Comparison of ENCODE assay signal across 1 cellular context in the genomic region with DNA sequence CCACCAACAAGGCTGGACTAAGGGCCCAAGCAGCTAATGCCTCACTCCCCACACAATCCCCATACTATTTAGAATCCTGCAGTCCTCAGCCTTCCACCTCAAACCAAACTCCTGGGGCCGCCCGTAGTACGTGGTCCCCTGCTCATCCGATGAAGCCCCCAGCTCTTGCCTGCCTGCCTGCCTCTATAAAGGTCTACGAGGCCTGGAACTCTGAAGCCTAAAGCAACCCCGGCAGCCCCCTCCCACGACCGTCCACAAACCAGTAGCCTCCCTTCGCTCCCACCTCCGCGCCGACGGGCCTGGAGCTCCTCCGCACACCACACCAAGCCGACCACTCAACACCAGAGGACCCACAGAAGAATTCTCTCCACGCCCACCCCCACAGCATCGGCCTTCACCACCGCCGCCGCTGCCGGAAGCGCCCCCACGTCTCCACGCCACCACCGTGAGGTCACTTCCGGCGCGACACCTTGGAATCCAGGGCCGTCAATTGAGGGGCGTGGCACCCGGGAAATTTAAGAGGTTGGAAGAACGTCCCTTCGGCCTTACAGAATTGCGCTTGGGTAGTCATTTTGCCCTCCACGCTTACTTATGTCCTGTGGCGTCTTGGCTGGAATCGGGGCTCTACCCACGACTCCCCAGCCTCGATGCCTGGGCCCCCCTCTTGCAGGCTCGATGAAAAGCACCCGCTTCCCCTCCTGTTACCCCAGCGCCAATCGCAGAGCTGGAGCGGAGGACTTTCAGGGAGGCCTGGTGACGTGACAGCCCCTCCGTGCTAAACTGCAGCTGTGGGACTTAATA.
A peak's percentile ranks its signal among the peaks of the same experiment; 100 is the strongest.
TF ChIP-seq lines count a peak whose summit lies in the region.

A gene with protein sequence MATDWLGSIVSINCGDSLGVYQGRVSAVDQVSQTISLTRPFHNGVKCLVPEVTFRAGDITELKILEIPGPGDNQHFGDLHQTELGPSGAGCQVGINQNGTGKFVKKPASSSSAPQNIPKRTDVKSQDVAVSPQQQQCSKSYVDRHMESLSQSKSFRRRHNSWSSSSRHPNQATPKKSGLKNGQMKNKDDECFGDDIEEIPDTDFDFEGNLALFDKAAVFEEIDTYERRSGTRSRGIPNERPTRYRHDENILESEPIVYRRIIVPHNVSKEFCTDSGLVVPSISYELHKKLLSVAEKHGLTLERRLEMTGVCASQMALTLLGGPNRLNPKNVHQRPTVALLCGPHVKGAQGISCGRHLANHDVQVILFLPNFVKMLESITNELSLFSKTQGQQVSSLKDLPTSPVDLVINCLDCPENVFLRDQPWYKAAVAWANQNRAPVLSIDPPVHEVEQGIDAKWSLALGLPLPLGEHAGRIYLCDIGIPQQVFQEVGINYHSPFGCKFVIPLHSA (minus strand): TSS at position 428 of the 801 bp plus-strand sequence. CDS start 20,900 bp downstream, outside the sequence.

TF ChIP-seq in HepG2, 621 proteins besides CTCF, POLR2A, EP300 and RAD21 (continued from another document and continues in another):
- TF ChIP-seq, protein P1, sequence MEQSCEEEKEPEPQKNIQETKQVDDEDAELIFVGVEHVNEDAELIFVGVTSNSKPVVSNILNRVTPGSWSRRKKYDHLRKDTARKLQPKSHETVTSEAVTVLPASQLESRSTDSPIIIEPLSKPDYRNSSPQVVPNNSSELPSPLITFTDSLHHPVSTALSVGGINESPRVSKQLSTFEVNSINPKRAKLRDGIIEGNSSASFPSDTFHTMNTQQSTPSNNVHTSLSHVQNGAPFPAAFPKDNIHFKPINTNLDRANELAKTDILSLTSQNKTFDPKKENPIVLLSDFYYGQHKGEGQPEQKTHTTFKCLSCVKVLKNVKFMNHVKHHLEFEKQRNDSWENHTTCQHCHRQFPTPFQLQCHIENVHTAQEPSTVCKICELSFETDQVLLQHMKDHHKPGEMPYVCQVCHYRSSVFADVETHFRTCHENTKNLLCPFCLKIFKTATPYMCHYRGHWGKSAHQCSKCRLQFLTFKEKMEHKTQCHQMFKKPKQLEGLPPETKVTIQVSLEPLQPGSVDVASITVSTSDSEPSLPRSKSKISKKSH (CRISPR knock-in tag; IDR thresholded peaks at IDR 0.05; ENCODE audit: borderline replicate concordance) = no peak
- TF ChIP-seq, protein P2, sequence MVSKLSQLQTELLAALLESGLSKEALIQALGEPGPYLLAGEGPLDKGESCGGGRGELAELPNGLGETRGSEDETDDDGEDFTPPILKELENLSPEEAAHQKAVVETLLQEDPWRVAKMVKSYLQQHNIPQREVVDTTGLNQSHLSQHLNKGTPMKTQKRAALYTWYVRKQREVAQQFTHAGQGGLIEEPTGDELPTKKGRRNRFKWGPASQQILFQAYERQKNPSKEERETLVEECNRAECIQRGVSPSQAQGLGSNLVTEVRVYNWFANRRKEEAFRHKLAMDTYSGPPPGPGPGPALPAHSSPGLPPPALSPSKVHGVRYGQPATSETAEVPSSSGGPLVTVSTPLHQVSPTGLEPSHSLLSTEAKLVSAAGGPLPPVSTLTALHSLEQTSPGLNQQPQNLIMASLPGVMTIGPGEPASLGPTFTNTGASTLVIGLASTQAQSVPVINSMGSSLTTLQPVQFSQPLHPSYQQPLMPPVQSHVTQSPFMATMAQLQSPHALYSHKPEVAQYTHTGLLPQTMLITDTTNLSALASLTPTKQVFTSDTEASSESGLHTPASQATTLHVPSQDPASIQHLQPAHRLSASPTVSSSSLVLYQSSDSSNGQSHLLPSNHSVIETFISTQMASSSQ (IDR thresholded peaks at IDR 0.05; ENCODE audit: low read depth) = no peak
- TF ChIP-seq, protein P2 (CRISPR knock-in tag; IDR thresholded peaks at IDR 0.05; ENCODE audit: borderline replicate concordance) = no peak
- TF ChIP-seq, protein P3, sequence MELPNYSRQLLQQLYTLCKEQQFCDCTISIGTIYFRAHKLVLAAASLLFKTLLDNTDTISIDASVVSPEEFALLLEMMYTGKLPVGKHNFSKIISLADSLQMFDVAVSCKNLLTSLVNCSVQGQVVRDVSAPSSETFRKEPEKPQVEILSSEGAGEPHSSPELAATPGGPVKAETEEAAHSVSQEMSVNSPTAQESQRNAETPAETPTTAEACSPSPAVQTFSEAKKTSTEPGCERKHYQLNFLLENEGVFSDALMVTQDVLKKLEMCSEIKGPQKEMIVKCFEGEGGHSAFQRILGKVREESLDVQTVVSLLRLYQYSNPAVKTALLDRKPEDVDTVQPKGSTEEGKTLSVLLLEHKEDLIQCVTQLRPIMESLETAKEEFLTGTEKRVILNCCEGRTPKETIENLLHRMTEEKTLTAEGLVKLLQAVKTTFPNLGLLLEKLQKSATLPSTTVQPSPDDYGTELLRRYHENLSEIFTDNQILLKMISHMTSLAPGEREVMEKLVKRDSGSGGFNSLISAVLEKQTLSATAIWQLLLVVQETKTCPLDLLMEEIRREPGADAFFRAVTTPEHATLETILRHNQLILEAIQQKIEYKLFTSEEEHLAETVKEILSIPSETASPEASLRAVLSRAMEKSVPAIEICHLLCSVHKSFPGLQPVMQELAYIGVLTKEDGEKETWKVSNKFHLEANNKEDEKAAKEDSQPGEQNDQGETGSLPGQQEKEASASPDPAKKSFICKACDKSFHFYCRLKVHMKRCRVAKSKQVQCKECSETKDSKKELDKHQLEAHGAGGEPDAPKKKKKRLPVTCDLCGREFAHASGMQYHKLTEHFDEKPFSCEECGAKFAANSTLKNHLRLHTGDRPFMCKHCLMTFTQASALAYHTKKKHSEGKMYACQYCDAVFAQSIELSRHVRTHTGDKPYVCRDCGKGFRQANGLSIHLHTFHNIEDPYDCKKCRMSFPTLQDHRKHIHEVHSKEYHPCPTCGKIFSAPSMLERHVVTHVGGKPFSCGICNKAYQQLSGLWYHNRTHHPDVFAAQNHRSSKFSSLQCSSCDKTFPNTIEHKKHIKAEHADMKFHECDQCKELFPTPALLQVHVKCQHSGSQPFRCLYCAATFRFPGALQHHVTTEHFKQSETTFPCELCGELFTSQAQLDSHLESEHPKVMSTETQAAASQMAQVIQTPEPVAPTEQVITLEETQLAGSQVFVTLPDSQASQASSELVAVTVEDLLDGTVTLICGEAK (IDR thresholded peaks at IDR 0.05) = peak; percentile 90
- TF ChIP-seq, protein P3 (CRISPR knock-in tag; IDR thresholded peaks at IDR 0.05) = 0 out of 2 replicates have a peak, but pooled peaks have one; percentile 54
- TF ChIP-seq ADNP (CRISPR knock-in tag; IDR thresholded peaks at IDR 0.05) = no peak
- TF ChIP-seq, protein P4, sequence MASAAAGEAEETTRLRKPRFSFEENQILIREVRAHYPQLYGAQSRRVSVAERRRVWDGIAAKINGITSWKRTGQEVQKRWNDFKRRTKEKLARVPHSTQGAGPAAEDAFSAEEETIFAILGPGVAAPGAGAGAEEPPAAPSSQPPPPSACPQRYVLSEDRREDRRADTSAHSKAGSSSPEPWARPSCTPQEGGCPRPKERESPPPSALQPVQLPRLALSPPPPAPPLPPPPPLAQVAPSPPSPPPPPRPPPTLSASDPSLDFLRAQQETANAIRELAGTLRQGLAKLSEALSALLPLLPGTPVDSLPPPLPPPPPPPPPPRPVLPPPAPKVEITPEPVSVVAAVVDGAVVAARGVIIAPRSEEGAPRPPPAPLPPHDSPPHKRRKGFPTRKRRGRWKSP (CRISPR knock-in tag; IDR thresholded peaks at IDR 0.05) = peak; percentile 73
- TF ChIP-seq, protein P5, sequence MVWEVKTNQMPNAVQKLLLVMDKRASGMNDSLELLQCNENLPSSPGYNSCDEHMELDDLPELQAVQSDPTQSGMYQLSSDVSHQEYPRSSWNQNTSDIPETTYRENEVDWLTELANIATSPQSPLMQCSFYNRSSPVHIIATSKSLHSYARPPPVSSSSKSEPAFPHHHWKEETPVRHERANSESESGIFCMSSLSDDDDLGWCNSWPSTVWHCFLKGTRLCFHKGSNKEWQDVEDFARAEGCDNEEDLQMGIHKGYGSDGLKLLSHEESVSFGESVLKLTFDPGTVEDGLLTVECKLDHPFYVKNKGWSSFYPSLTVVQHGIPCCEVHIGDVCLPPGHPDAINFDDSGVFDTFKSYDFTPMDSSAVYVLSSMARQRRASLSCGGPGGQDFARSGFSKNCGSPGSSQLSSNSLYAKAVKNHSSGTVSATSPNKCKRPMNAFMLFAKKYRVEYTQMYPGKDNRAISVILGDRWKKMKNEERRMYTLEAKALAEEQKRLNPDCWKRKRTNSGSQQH (CRISPR knock-in tag; IDR thresholded peaks at IDR 0.05; ENCODE audit: low read depth) = peak; percentile 98
- peak; percentile 91 for TF ChIP-seq KDM2A (CRISPR knock-in tag; IDR thresholded peaks at IDR 0.05; ENCODE audit: borderline replicate concordance, low read depth)
- no peak; the same call in 1 of the 2 replicates for TF ChIP-seq ZZZ3 (CRISPR knock-in tag; IDR thresholded peaks at IDR 0.05; ENCODE audit: borderline replicate concordance)
- peak; percentile 98 for TF ChIP-seq CREM (IDR thresholded peaks at IDR 0.05)
- peak; percentile 79 for TF ChIP-seq CREM (CRISPR knock-in tag; IDR thresholded peaks at IDR 0.05)
- TF ChIP-seq, protein P6, sequence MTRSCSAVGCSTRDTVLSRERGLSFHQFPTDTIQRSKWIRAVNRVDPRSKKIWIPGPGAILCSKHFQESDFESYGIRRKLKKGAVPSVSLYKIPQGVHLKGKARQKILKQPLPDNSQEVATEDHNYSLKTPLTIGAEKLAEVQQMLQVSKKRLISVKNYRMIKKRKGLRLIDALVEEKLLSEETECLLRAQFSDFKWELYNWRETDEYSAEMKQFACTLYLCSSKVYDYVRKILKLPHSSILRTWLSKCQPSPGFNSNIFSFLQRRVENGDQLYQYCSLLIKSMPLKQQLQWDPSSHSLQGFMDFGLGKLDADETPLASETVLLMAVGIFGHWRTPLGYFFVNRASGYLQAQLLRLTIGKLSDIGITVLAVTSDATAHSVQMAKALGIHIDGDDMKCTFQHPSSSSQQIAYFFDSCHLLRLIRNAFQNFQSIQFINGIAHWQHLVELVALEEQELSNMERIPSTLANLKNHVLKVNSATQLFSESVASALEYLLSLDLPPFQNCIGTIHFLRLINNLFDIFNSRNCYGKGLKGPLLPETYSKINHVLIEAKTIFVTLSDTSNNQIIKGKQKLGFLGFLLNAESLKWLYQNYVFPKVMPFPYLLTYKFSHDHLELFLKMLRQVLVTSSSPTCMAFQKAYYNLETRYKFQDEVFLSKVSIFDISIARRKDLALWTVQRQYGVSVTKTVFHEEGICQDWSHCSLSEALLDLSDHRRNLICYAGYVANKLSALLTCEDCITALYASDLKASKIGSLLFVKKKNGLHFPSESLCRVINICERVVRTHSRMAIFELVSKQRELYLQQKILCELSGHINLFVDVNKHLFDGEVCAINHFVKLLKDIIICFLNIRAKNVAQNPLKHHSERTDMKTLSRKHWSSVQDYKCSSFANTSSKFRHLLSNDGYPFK (CRISPR knock-in tag; IDR thresholded peaks at IDR 0.05; ENCODE audit: borderline replicate concordance) = peak; percentile 82
- TF ChIP-seq, protein P7, sequence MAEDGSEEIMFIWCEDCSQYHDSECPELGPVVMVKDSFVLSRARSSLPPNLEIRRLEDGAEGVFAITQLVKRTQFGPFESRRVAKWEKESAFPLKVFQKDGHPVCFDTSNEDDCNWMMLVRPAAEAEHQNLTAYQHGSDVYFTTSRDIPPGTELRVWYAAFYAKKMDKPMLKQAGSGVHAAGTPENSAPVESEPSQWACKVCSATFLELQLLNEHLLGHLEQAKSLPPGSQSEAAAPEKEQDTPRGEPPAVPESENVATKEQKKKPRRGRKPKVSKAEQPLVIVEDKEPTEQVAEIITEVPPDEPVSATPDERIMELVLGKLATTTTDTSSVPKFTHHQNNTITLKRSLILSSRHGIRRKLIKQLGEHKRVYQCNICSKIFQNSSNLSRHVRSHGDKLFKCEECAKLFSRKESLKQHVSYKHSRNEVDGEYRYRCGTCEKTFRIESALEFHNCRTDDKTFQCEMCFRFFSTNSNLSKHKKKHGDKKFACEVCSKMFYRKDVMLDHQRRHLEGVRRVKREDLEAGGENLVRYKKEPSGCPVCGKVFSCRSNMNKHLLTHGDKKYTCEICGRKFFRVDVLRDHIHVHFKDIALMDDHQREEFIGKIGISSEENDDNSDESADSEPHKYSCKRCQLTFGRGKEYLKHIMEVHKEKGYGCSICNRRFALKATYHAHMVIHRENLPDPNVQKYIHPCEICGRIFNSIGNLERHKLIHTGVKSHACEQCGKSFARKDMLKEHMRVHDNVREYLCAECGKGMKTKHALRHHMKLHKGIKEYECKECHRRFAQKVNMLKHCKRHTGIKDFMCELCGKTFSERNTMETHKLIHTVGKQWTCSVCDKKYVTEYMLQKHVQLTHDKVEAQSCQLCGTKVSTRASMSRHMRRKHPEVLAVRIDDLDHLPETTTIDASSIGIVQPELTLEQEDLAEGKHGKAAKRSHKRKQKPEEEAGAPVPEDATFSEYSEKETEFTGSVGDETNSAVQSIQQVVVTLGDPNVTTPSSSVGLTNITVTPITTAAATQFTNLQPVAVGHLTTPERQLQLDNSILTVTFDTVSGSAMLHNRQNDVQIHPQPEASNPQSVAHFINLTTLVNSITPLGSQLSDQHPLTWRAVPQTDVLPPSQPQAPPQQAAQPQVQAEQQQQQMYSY (CRISPR knock-in tag; IDR thresholded peaks at IDR 0.05) = 0 out of 2 replicates have a peak, but pooled peaks have one; percentile 34
- peak; percentile 46; the same call in 1 of the 2 replicates for TF ChIP-seq MIER3 (CRISPR knock-in tag; IDR thresholded peaks at IDR 0.05; ENCODE audit: borderline replicate concordance)
- no peak for TF ChIP-seq ZNF331 (CRISPR knock-in tag; IDR thresholded peaks at IDR 0.05)
